ENCODE assay signal across 17 cellular contexts in the genomic region with DNA sequence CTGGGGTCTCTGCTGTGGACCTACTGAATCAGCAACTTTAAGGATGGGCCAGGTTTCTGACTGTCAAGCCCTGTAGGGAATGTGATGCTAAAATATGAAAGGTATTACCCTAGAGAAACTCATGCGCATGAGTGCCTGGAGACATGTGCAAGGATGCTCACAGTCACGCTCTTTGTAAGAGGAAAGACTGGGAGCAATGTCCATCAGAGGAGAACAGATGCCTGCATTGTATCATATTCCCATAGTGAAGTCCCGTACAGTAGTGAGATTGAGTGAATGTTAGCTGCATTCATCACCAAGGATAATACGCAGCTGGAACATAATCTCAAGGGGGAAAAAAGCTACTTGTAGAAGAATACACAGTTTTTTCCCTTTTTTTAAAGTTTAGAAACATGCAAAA.
"Had no signal": no experiment of that assay in that cellular context is flagged by ENCODE, and none has a peak within 500 bp of the region (broad histone marks: within the 10 kb centered on the region; RNA-seq: fewer than 3 reads in every experiment).

No MANE protein-coding gene starts in this region.

- H3K27ac ChIP-seq: neutrophil, tibial artery, upper lobe of left lung, uterus had no signal

- H3K4me1 ChIP-seq: tibial artery, uterus had no signal

- H3K27me3 ChIP-seq: neutrophil, tibial artery, upper lobe of left lung, uterus had no signal

- H3K36me3 ChIP-seq: neutrophil, tibial artery, upper lobe of left lung, uterus had no signal

- H3K4me3 ChIP-seq: mucosa of descending colon, tibial artery, upper lobe of left lung, uterus had no signal

- ATAC-seq: left lobe of liver; mucosa of descending colon; naive thymus-derived CD8-positive, alpha-beta T cell; right cardiac atrium; stimulated activated effector memory CD8-positive, alpha-beta T cell treated with anti-CD3 and anti-CD28 coated beads, Interleukin-12 subunit alpha, Interleukin-12 subunit beta, amount 100 ng/mL, for 72 hours; stimulated activated naive CD8-positive, alpha-beta T cell treated with anti-CD3 and anti-CD28 coated beads, Interleukin-15, Interleukin-2, amounts not matched to agents 100 U/mL and 50 U/mL, for 24 hours had no signal

- DNase-seq: erythroblast; glutamatergic neuron; islet precursor cell; mammary epithelial cell; mucosa of descending colon; naive thymus-derived CD8-positive, alpha-beta T cell; posterior cingulate gyrus; right cardiac atrium; stimulated activated CD4-positive, alpha-beta T cell treated with anti-CD3 and anti-CD28 coated beads, Interleukin-4, amount 100 ng/mL, for 1 hour; stimulated activated CD8-positive, alpha-beta memory T cell treated with anti-CD3 and anti-CD28 coated beads, Interleukin-4, amount 100 ng/mL, for 48 hours; stimulated activated naive CD8-positive, alpha-beta T cell treated with anti-CD3 and anti-CD28 coated beads, Interleukin-15, Interleukin-2, amounts not matched to agents 100 U/mL and 50 U/mL, for 24 hours; tibial artery; upper lobe of left lung; uterus had no signal

- H3K9me3 ChIP-seq: mucosa of descending colon, neutrophil, upper lobe of left lung, uterus had no signal
